Comparison of ENCODE assay signal across 8 cellular contexts in the genomic region with DNA sequence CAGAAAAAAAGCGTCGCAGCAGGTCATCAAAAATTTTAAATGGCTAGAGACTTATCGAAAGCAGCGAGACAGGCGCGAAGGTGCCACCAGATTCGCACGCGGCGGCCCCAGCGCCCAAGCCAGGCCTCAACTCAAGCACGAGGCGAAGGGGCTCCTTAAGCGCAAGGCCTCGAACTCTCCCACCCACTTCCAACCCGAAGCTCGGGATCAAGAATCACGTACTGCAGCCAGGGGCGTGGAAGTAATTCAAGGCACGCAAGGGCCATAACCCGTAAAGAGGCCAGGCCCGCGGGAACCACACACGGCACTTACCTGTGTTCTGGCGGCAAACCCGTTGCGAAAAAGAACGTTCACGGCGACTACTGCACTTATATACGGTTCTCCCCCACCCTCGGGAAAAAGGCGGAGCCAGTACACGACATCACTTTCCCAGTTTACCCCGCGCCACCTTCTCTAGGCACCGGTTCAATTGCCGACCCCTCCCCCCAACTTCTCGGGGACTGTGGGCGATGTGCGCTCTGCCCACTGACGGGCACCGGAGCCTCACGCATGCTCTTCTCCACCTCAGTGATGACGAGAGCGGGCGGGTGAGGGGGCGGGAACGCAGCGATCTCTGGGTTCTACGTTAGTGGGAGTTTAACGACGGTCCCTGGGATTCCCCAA. TPM values are rescaled to one million over a fixed set of nuclear protein-coding genes. Genes with fewer than 3 reads are reported as not detected.
DNase-seq lines count a peak whose midpoint lies in the region; ATAC-seq and TF ChIP-seq lines count a peak whose summit lies in the region.

A gene (minus strand): TSS at position 345 of the 663 bp plus-strand sequence. CDS start 1,006 bp downstream, outside the sequence.

- peaks cover 64% of the 10 kb centered on the region for H3K4me1 Mint-ChIP-seq in activated T-cell treated with anti-CD3 and anti-CD28 coated beads, Interleukin-2, amount 50 U/mL, for 72 hours (ENCODE audit: low read depth)

- WGBS in esophagus muscularis mucosa, result 0% methylated on average over 35 of the region's 53 CpGs

- H3K4me3 ChIP-seq in KMS-11 (IDR thresholded peaks at IDR 0.05; ENCODE audit: insufficient read depth, low read depth, low read length) (no peak within 1 kb of the TSS), Peyer's patch (peak within 1 kb of the TSS; percentile 82 to 99 (median 88)), esophagus muscularis mucosa (peak within 1 kb of the TSS; percentile 70 to 96 (median 89))

- H3K36me3 ChIP-seq in KMS-11 (ENCODE audit: insufficient read depth), result peaks cover 30% of the 10 kb centered on the region
- peaks cover 0 to 36% (median 0%) of the 10 kb centered on the region in 3 donors for H3K36me3 ChIP-seq in Peyer's patch
- H3K36me3 ChIP-seq in esophagus muscularis mucosa, result peaks cover 32 to 41% (median 37%) of the 10 kb centered on the region in 4 donors

- H2AFZ ChIP-seq in KMS-11 (ENCODE audit: low read depth), result peak within 1 kb of the TSS; percentile 34

- TF ChIP-seq EP300 in esophagus muscularis mucosa (IDR thresholded peaks at IDR 0.05), result peak; percentile 80

- H3K27ac ChIP-seq in KMS-11 (peak within 1 kb of the TSS; percentile 100), Peyer's patch (peak within 1 kb of the TSS; percentile 90 to 100 (median 96)), esophagus muscularis mucosa (replicated peaks in 1 of 4) (peak within 1 kb of the TSS; percentile 97 to 98 (median 98))

- no peaks in the 10 kb centered on the region; the same call in 1 of the 2 replicates for H4K20me1 ChIP-seq in KMS-11 (ENCODE audit: insufficient read depth)

- peak within 1 kb of the TSS; percentile 100 for H3K27ac Mint-ChIP-seq in activated T-cell treated with anti-CD3 and anti-CD28 coated beads, Interleukin-2, amount 50 U/mL, for 72 hours

- peaks cover 54% of the 10 kb centered on the region for H3K79me2 ChIP-seq in KMS-11 (ENCODE audit: insufficient read depth, low read depth)

- H3K27me3 ChIP-seq in KMS-11 (ENCODE audit: insufficient read depth, low read depth), result no peaks in the 10 kb centered on the region
- H3K27me3 ChIP-seq in Peyer's patch, result no peaks in the 10 kb centered on the region
- H3K27me3 ChIP-seq in esophagus muscularis mucosa, result peaks cover 0 to 5% (median 0%) of the 10 kb centered on the region in 4 donors

- DNase-seq in DMS53 (lab: John Stamatoyannopoulos, UW) (peak; percentile 100), Peyer's patch (peak; percentile 99 to 100 (median 99)), esophagus muscularis mucosa (ENCODE audit: extremely low spot score) (peak; percentile 100), myocyte (ENCODE audit: low read depth) (peak; percentile 100)
- peak; percentile 99 to 100 for DNase-seq in activated T-cell treated with anti-CD3 and anti-CD28 coated beads, Interleukin-2, amount 50 U/mL, for 72 hours
- peak; percentile 99 to 100 for DNase-seq in stimulated activated CD8-positive, alpha-beta memory T cell treated with anti-CD3 and anti-CD28 coated beads, Interleukin-7, amount 100 ng/mL, for 48 hours (ENCODE audit: extremely low read depth in 1 of 2, low read depth in 1 of 2)

- H3K27me3 Mint-ChIP-seq in activated T-cell treated with anti-CD3 and anti-CD28 coated beads, Interleukin-2, amount 50 U/mL, for 72 hours (ENCODE audit: low read depth), result no peaks in the 10 kb centered on the region

- intact Hi-C loops in esophagus muscularis mucosa (cut with DNase I), result loop anchor here (2.0 kb wide), 1 partner anchor 60 kb away; no protein-coding TSS in a partner anchor

- H3K4me1 ChIP-seq in KMS-11 (ENCODE audit: low read depth, poor library complexity, severe bottlenecking) (peaks cover 40% of the 10 kb centered on the region), Peyer's patch (peaks cover 0 to 37% (median 14%) of the 10 kb centered on the region in 4 donors), esophagus muscularis mucosa (peaks cover 35 to 65% (median 58%) of the 10 kb centered on the region in 4 donors)

- peak within 1 kb of the TSS; percentile 96 to 98 for H3K4me3 Mint-ChIP-seq in activated T-cell treated with anti-CD3 and anti-CD28 coated beads, Interleukin-2, amount 50 U/mL, for 72 hours

- H3K36me3 Mint-ChIP-seq in activated T-cell treated with anti-CD3 and anti-CD28 coated beads, Interleukin-2, amount 50 U/mL, for 72 hours (ENCODE audit: insufficient read depth in 2 of 2), result peaks cover 35 to 42% of the 10 kb centered on the region in 2 donors

- H3K4me2 ChIP-seq in KMS-11, result peak within 1 kb of the TSS; percentile 93

- ATAC-seq in GM21723 (IDR thresholded peaks at IDR 0.05; ENCODE audit: unreplicated experiment), result peak; percentile 60
- ATAC-seq in activated T-cell treated with anti-CD3 and anti-CD28 coated beads, Interleukin-2, amount 50 U/mL, for 72 hours (replicated peaks in 1 of 2), result peak; percentile 75 to 80

- H3K9me3 ChIP-seq in Peyer's patch (no peaks in the 10 kb centered on the region), esophagus muscularis mucosa (peaks cover 0 to 2% (median 0%) of the 10 kb centered on the region in 4 donors)

- H3K9me3 Mint-ChIP-seq in activated T-cell treated with anti-CD3 and anti-CD28 coated beads, Interleukin-2, amount 50 U/mL, for 72 hours, result no peaks in the 10 kb centered on the region

- no peak; the same call in 1 of the 2 replicates for TF ChIP-seq CTCF in KMS-11 (conservative IDR thresholded peaks at IDR 0.05; ENCODE audit: low read depth, low read length)
- TF ChIP-seq CTCF in Peyer's patch (IDR thresholded peaks at IDR 0.05), result peak in 1 of 6 experiments; percentile 25
- peak in 1 of 3 experiments; percentile 16 for TF ChIP-seq CTCF in esophagus muscularis mucosa (IDR thresholded peaks at IDR 0.05)

- TF ChIP-seq POLR2A in Peyer's patch (IDR thresholded peaks at IDR 0.05), result peak; percentile 99 to 100
- peak; percentile 100 for TF ChIP-seq POLR2A in esophagus muscularis mucosa (IDR thresholded peaks at IDR 0.05; ENCODE audit: low read depth)

- peak within 1 kb of the TSS; percentile 100 for H3K9ac ChIP-seq in KMS-11

RNA-seq across cellular contexts. Expression of the gene that starts here (rescaled TPM):
- total RNA-seq in Peyer's patch (1,000 to 10,000 TPM; 4,216 to 7,500 (median 5,030) TPM), esophagus muscularis mucosa (over 10,000 TPM in 3 of 4 donors, 1,000 to 10,000 TPM in 1; 6,828 to 12,822 (median 11,636) TPM), myocyte (10,850 and 11,113 TPM in 2 replicates)
- over 10,000 TPM; 15,536 to 16,076 TPM for total RNA-seq in activated T-cell treated with anti-CD3 and anti-CD28 coated beads, Interleukin-2, amount 50 U/mL, for 72 hours
- 8,079 TPM for polyA plus RNA-seq in myocyte (2012)
